ENCODE assay signal across 8 cellular contexts in the genomic region with DNA sequence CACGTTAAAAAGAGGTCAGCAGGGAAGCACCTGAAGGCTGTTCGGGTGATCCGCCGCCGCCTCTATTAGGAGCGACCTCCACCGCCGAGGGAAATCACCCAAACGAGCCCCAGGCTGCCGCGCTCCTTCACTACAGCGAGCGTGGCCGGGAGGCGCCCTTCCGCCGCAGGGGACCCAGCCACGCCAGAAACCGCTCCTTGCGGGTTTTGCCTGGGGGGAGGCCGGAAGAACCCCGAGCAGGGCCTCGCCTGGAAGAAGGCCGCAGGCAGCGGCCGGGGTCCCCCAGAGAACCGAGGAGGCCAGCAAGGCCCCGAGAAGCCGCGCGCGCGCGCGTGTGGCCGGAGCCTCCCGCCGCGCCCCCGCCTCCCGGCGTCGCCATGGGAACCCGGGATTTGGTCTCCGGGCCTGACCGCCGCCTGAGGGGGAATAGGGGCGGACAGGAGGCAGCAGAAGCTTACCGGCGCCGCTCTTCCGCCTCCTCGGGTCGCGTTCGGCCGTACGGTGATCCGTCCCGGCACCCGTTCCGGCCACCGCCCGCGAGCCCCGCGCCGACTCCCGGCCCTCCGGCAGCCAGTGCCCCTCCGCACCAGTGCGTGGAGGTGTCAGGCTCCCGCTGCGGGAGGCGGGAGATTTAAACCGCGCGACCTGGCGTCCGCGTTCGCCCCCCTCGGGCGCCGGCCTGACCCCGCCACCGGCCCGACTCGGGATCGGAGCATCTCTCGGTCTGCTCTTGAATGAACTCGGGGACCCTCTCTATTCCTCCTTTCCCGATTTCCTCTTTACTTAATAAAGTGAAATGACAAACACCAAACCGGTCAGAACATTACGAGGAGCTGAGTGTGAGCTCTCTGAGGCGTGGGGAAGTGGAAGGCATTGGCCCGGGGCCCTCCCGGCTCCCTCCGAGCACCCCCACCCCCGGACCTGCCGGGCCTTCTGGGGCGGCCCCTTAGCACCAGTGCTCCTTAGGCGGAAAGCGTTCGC. TPM values are rescaled to one million over a fixed set of nuclear protein-coding genes. Genes with fewer than 3 reads are reported as not detected.
DNase-seq lines count a peak whose midpoint lies in the region; ATAC-seq and TF ChIP-seq lines count a peak whose summit lies in the region.

Gene ICA1L (minus strand): TSS at position 606 of the 981 bp plus-strand sequence. CDS start 42,757 bp downstream, outside the sequence.

- peak; percentile 23 for TF ChIP-seq POLR2A in GM18526 (IDR thresholded peaks at IDR 0.05; ENCODE audit: extremely low read depth, insufficient read length)

- DNase-seq in ACHN (peak; percentile 74), NCI-H2227 treated with DMSO at 0.1 percent for 48 hours (lab: John Stamatoyannopoulos, UW) (peak; percentile 91), cerebellum (ENCODE audit: low spot score) (peak; percentile 79), kidney glomerular epithelial cell (lab: John Stamatoyannopoulos, UW) (peak; percentile 27)
- peak; percentile 27 for DNase-seq in activated CD4-positive, alpha-beta T cell treated with anti-CD3 and anti-CD28 coated beads for 1 hour
- DNase-seq in stimulated activated CD4-positive, alpha-beta T cell treated with anti-CD3 and anti-CD28 coated beads, Interleukin-1b, Interleukin-23, amount 100 ng/mL, for 4 hours (ENCODE audit: low read depth in 2 of 2): peak; percentile 28 to 47

- ATAC-seq in HG03045 (IDR thresholded peaks at IDR 0.05; ENCODE audit: unreplicated experiment): peak; percentile 78

- in situ Hi-C loops in ACHN (cut with HindIII; ENCODE audit: low pct_ligation_motif_present, low pct_unique_long_range_greater_than_20kb, low sequenced_read_pairs): no loop called here

RNA-seq across cellular contexts. Expression of gene ICA1L, which starts in this region (rescaled TPM):
- 72.3 TPM for total RNA-seq in cerebellum

Comparison
In these comparisons a context has a peak if more than half of its experiments do, and no peak if none do; other contexts are left out.
1. Peak in every context shown above with its lines: DNase-seq and ATAC-seq.
2. DNase-seq: peak in every context shown above with its lines; median percentile 91 in NCI-H2227 treated with DMSO at 0.1 percent for 48 hours; 79 in cerebellum; 74 in ACHN; 38 in stimulated activated CD4-positive, alpha-beta T cell treated with anti-CD3 and anti-CD28 coated beads, Interleukin-1b, Interleukin-23, amount 100 ng/mL, for 4 hours; 27 in activated CD4-positive, alpha-beta T cell treated with anti-CD3 and anti-CD28 coated beads for 1 hour; 27 in kidney glomerular epithelial cell.